1 cellular context compared by ENCODE assay signal in genomic region chr18:9808530-9809241, GRCh38.
TF ChIP-seq lines count a peak whose summit lies in the region.

No MANE protein-coding gene starts in this region.

TF ChIP-seq in HepG2, 621 proteins besides CTCF, POLR2A, EP300 and RAD21 (continued from another document and continues in another):
- TF ChIP-seq HDAC1 (CRISPR knock-in tag; IDR thresholded peaks at IDR 0.05) (peak; percentile 52), ESRRA (CRISPR knock-in tag; IDR thresholded peaks at IDR 0.05; ENCODE audit: low read depth) (peak; percentile 83), ZNF331 (CRISPR knock-in tag; IDR thresholded peaks at IDR 0.05) (peak; percentile 85), HNRNPLL (IDR thresholded peaks at IDR 0.05; ENCODE audit: low read depth, low read length, poor library complexity, severe bottlenecking) (no peak), SOX6 (IDR thresholded peaks at IDR 0.05) (no peak), SOX6 (CRISPR knock-in tag; IDR thresholded peaks at IDR 0.05) (peak; percentile 96), ZSCAN25 (CRISPR knock-in tag; IDR thresholded peaks at IDR 0.05) (peak; percentile 49; the same call in 1 of the 2 replicates), ZKSCAN8 (CRISPR knock-in tag; IDR thresholded peaks at IDR 0.05; ENCODE audit: borderline replicate concordance) (peak; percentile 41; the same call in 1 of the 2 replicates), TFDP2 (CRISPR knock-in tag; IDR thresholded peaks at IDR 0.05) (0 out of 2 replicates have a peak, but pooled peaks have one; percentile 36), FOXP4 (CRISPR knock-in tag; IDR thresholded peaks at IDR 0.05) (peak; percentile 64; the same call in 1 of the 2 replicates), PAF1 (CRISPR knock-in tag; IDR thresholded peaks at IDR 0.05) (no peak), HIC2 (CRISPR knock-in tag; IDR thresholded peaks at IDR 0.05; ENCODE audit: low read depth) (peak; percentile 61; the same call in 1 of the 2 replicates), TBX2 (CRISPR knock-in tag; IDR thresholded peaks at IDR 0.05; ENCODE audit: borderline replicate concordance) (peak; percentile 39; the same call in 1 of the 2 replicates), ELF4 (CRISPR knock-in tag; IDR thresholded peaks at IDR 0.05; ENCODE audit: borderline replicate concordance) (no peak), PATZ1 (CRISPR knock-in tag; IDR thresholded peaks at IDR 0.05) (peak; percentile 60; the same call in 1 of the 2 replicates), SKIL (CRISPR knock-in tag; IDR thresholded peaks at IDR 0.05; ENCODE audit: borderline replicate concordance) (peak; percentile 78), RBFOX2 (IDR thresholded peaks at IDR 0.05; ENCODE audit: low read depth, low read length) (no peak), GTF2F1 (IDR thresholded peaks at IDR 0.05; ENCODE audit: low read length) (no peak), ZNF552 (CRISPR knock-in tag; IDR thresholded peaks at IDR 0.05; ENCODE audit: borderline replicate concordance) (no peak), THRA (CRISPR knock-in tag; IDR thresholded peaks at IDR 0.05; ENCODE audit: borderline replicate concordance) (peak; percentile 82; the same call in 1 of the 2 replicates), ZNF343 (CRISPR knock-in tag; IDR thresholded peaks at IDR 0.05) (no peak), ZNF737 (CRISPR knock-in tag; IDR thresholded peaks at IDR 0.05; ENCODE audit: borderline replicate concordance) (no peak), ISX (CRISPR knock-in tag; conservative IDR thresholded peaks at IDR 0.05) (no peak), THAP11 (CRISPR knock-in tag; IDR thresholded peaks at IDR 0.05) (peak; percentile 32; the same call in 1 of the 2 replicates), SAP130 (CRISPR knock-in tag; IDR thresholded peaks at IDR 0.05; ENCODE audit: low read depth) (peak; percentile 92), TEAD3 (CRISPR knock-in tag; optimal IDR thresholded peaks at IDR 0.05; ENCODE audit: borderline replicate concordance) (peak; percentile 99), FOXA1 (IDR thresholded peaks at IDR 0.05) (no peak), FOXA1 (CRISPR knock-in tag; IDR thresholded peaks at IDR 0.05) (peak; percentile 33; the same call in 1 of the 2 replicates), PTBP1 (IDR thresholded peaks at IDR 0.05; ENCODE audit: low read depth, low read length, poor library complexity, severe bottlenecking) (no peak), POLR2AphosphoS2 (IDR thresholded peaks at IDR 0.05; ENCODE audit: low read depth, low read length) (no peak), FOXO1 (CRISPR knock-in tag; IDR thresholded peaks at IDR 0.05) (peak; percentile 59; the same call in 1 of the 2 replicates), ZNF644 (CRISPR knock-in tag; IDR thresholded peaks at IDR 0.05; ENCODE audit: low read depth) (peak; percentile 81), MLX (CRISPR knock-in tag; IDR thresholded peaks at IDR 0.05) (no peak), MED1 (CRISPR knock-in tag; IDR thresholded peaks at IDR 0.05) (peak; percentile 65), KAT7 (CRISPR knock-in tag; IDR thresholded peaks at IDR 0.05; ENCODE audit: borderline replicate concordance) (no peak), JUND (CRISPR knock-in tag; IDR thresholded peaks at IDR 0.05) (0 out of 2 replicates have a peak, but pooled peaks have one; percentile 19), AFF4 (CRISPR knock-in tag; IDR thresholded peaks at IDR 0.05) (no peak), CHD4 (IDR thresholded peaks at IDR 0.05; ENCODE audit: borderline replicate concordance, low read length) (no peak), ATF2 (CRISPR knock-in tag; IDR thresholded peaks at IDR 0.05) (0 out of 2 replicates have a peak, but pooled peaks have one; percentile 29), HMGXB4 (CRISPR knock-in tag; IDR thresholded peaks at IDR 0.05; ENCODE audit: borderline replicate concordance in 1 of 2, low read depth in 1 of 2) (no peak), ZNF598 (CRISPR knock-in tag; IDR thresholded peaks at IDR 0.05; ENCODE audit: borderline replicate concordance) (peak; percentile 69; the same call in 1 of the 2 replicates), SIN3A (IDR thresholded peaks at IDR 0.05; ENCODE audit: borderline replicate concordance, low read depth, low read length) (no peak)
